In the genomic region with DNA sequence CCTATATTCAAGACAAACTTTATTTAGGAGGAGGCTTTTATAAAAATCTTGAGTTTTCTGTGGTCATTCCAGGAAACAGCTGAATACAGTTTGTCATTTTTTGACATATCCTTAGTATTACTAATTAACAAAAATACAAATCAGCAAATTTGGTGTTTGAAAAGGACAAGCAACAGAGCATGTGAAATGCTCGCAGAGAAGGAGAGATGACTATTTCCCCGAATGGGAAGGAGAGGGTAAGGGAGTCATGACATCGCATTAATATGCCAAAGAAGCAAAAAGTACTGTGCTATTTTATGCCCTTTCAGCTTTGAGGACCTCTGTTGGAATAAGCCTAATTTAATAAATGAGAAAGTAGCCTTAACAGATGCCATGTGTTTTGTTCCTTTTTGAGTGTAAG, we compare ENCODE assay signal across 12 cellular contexts. TPM values are rescaled to one million over a fixed set of nuclear protein-coding genes. Genes with fewer than 3 reads are reported as not detected.
DNase-seq lines count a peak whose midpoint lies in the region; ATAC-seq, FAIRE-seq and TF ChIP-seq lines count a peak whose summit lies in the region.
"Had no signal": no experiment of that assay in that cellular context is flagged by ENCODE, and none has a peak within 500 bp of the region (broad histone marks: within the 10 kb centered on the region; RNA-seq: fewer than 3 reads in every experiment).

No MANE protein-coding gene starts in this region.

- peaks cover 61% of the 10 kb centered on the region for H3K79me2 ChIP-seq in hepatocyte

- H2AFZ ChIP-seq in hepatocyte = no peak overlapping the region

- H3K4me3 ChIP-seq in A549 (no peak overlapping the region), GM08714 (ENCODE audit: low read length) (peak overlapping the region; percentile 98; the same call in 1 of the 2 replicates), hepatocyte (no peak overlapping the region), uterus (no peak overlapping the region)

- H3K4me2 ChIP-seq in A549 (peak overlapping the region; percentile 82), hepatocyte (peak overlapping the region; percentile 85)

- TF ChIP-seq POLR2A in A549 (IDR thresholded peaks at IDR 0.05; ENCODE audit: low read length) (no peak), uterus (IDR thresholded peaks at IDR 0.05) (no peak)

- H3K9me2 ChIP-seq in hepatocyte (replicated peaks; ENCODE audit: insufficient read depth) = no peaks in the 10 kb centered on the region

- H3K9me3 ChIP-seq in A549 (no peaks in the 10 kb centered on the region), hepatocyte (ENCODE audit: low read depth) (no peaks in the 10 kb centered on the region), uterus (no peaks in the 10 kb centered on the region)
- H3K9me3 ChIP-seq: right atrium auricular region had no signal

- CTCF ChIA-PET in A549 (lab: Yijun Ruan, JAX) = no interaction called here

- 90% methylated on average over 3 of the region's 3 CpGs for WGBS in A549 (ENCODE audit: missing lambda C conversion rate)
- WGBS in hepatocyte (ENCODE audit: low lambda C conversion rate, missing lambda C conversion rate) = 97% methylated on average over 3 of the region's 3 CpGs

- H4K20me1 ChIP-seq in hepatocyte (ENCODE audit: insufficient read depth, poor library complexity, severe bottlenecking) = peaks cover 3% of the 10 kb centered on the region

- H3K36me3 ChIP-seq in hepatocyte (replicated peaks; ENCODE audit: insufficient read depth, low read depth) = no peaks in the 10 kb centered on the region
- H3K36me3 ChIP-seq in uterus = no peaks in the 10 kb centered on the region

- FAIRE-seq in A549 (lab: Jason Lieb, UNC) = no peak
- FAIRE-seq: bronchial epithelial cell had no signal

- no peak for TF ChIP-seq EP300 in A549 (IDR thresholded peaks at IDR 0.05)

- no peak for ATAC-seq in A549
- ATAC-seq: left lobe of liver had no signal

- H3K27ac ChIP-seq in A549 = no peak overlapping the region
- peak overlapping the region; percentile 90; the same call in 1 of the 2 replicates for H3K27ac ChIP-seq in VCaP
- H3K27ac ChIP-seq in hepatocyte = no peak overlapping the region
- no peak overlapping the region for H3K27ac ChIP-seq in uterus
- H3K27ac ChIP-seq: right atrium auricular region had no signal

- H3K4me1 ChIP-seq in A549 (peaks cover 16% of the 10 kb centered on the region; the same call in 2 of the 3 replicates), hepatocyte (ENCODE audit: insufficient read depth) (peaks cover 13% of the 10 kb centered on the region), uterus (no peaks in the 10 kb centered on the region)

- no peak for DNase-seq in A549 (ENCODE audit: low read depth in 1 of 2, low spot score in 1 of 2)
- no peak for DNase-seq in hepatocyte (ENCODE audit: low spot score)
- DNase-seq in COR-L47 (lab: John Stamatoyannopoulos, UW) = no peak
- no peak for DNase-seq in uterus
- no peak for DNase-seq in NCI-H1694 treated with DMSO at 0.1 percent for 48 hours (lab: John Stamatoyannopoulos, UW)
- DNase-seq in NCI-H1048 (lab: John Stamatoyannopoulos, UW) = no peak
- DNase-seq: NCI-H2081 treated with DMSO at 0.1 percent for 48 hours had no signal

- TF ChIP-seq RAD21 in A549 (conservative IDR thresholded peaks at IDR 0.05 in 1 of 2, IDR thresholded peaks at IDR 0.05 in 1 of 2) = no peak

- H3K27me3 ChIP-seq in hepatocyte (no peaks in the 10 kb centered on the region), uterus (no peaks in the 10 kb centered on the region)
- H3K27me3 ChIP-seq: right atrium auricular region had no signal

- TF ChIP-seq CTCF in A549 (IDR thresholded peaks at IDR 0.05) (no peak), VCaP (conservative IDR thresholded peaks at IDR 0.05) (no peak), hepatocyte (IDR thresholded peaks at IDR 0.05; ENCODE audit: poor library complexity) (no peak), uterus (IDR thresholded peaks at IDR 0.05) (no peak)

- intact Hi-C loops in uterus (cut with DNase I; ENCODE audit: low total_unique reads) = no loop called here

- POLR2A ChIA-PET in A549 (lab: Yijun Ruan, JAX) = no interaction called here

TF ChIP-seq in A549, 52 proteins besides CTCF, POLR2A, EP300 and RAD21:
- TF ChIP-seq RCOR1 (IDR thresholded peaks at IDR 0.05; ENCODE audit: low read depth, low read length) = no peak
- TF ChIP-seq KDM1A (IDR thresholded peaks at IDR 0.05; ENCODE audit: low read depth) = no peak
- no peak for TF ChIP-seq ZSCAN20 (CRISPR knock-in tag; IDR thresholded peaks at IDR 0.05)
- peak; percentile 64 for TF ChIP-seq MAFK (IDR thresholded peaks at IDR 0.05; ENCODE audit: partially characterized antibody)
- no peak for TF ChIP-seq TFCP2L1 (CRISPR knock-in tag; IDR thresholded peaks at IDR 0.05)
- TF ChIP-seq HEYL (CRISPR knock-in tag; IDR thresholded peaks at IDR 0.05) = no peak
TF ChIP-seq in A549: peak in this region for 1.

RNA-seq across cellular contexts. Expression of gene SMIM15, which starts 1.8 kb away (rescaled TPM):
- polyA plus RNA-seq in A549 (2011; rRNA removed) = 100 and 131 TPM in 2 replicates
- 42.2 and 48.9 TPM in 2 replicates for polyA plus RNA-seq in A549 (2012; cell fraction: cytosol; rRNA removed)
- polyA plus RNA-seq in A549 (2012; cell fraction: nucleus; rRNA removed) = 10.7 and 15.8 TPM in 2 replicates
- 56.7 to 60.6 TPM (median 58.0 TPM) in 3 replicates for polyA plus RNA-seq in A549 (2017; fragmentation: RNase III; extraction: RNeasy Plus Mini Kit Qiagen cat#74134 plus additional on column Dnase treatment)
- polyA minus RNA-seq in A549 (2011; rRNA and poly(A)+ RNA removed) = 40.8 and 47.7 TPM in 2 replicates
- total RNA-seq in hepatocyte = 50.4 and 55.0 TPM in 2 replicates
- 50.4 and 65.8 TPM in 2 replicates for polyA plus RNA-seq in hepatocyte
- 10 to 100 TPM; 11.3 to 41.4 (median 24.3) TPM for total RNA-seq in uterus
